In genomic region chr3:99882436-99883137, GRCh38 we compare ENCODE assay signal across 20 cellular contexts.
DNase-seq lines count a peak whose midpoint lies in the region; ATAC-seq and TF ChIP-seq lines count a peak whose summit lies in the region.
"Had no signal": no experiment of that assay in that cellular context is flagged by ENCODE, and none has a peak within 500 bp of the region (broad histone marks: within the 10 kb centered on the region; RNA-seq: fewer than 3 reads in every experiment).

No MANE protein-coding gene starts in this region.

- no peak overlapping the region for H3K27ac Mint-ChIP-seq in activated naive CD4-positive, alpha-beta T cell treated with anti-CD3 and anti-CD28 coated beads, Interleukin-2, amount 10 ng/mL, durations not matched to agents 7 days and 5 days

- no peak for DNase-seq in SK-N-SH
- peak; percentile 21 to 75 for DNase-seq in erythroblast (lab: John Stamatoyannopoulos, UW)
- no peak for DNase-seq in activated CD4-positive, CD25-positive, alpha-beta regulatory T cell treated with anti-CD3 and anti-CD28 coated beads, Interleukin-2, amount 50 U/mL, for 72 hours
- DNase-seq in activated naive CD4-positive, alpha-beta T cell treated with anti-CD3 and anti-CD28 coated beads, Interleukin-2, amount 10 ng/mL, durations not matched to agents 7 days and 5 days = no peak
- DNase-seq: CD4-positive, CD25-positive, alpha-beta regulatory T cell; COR-L47; DMS79; GM23248; IMR-90; NCI-H1105 treated with DMSO at 0.1 percent for 48 hours; NCI-H2029 treated with DMSO at 0.1 percent for 48 hours; NCI-H2171 treated with DMSO at 0.1 percent for 48 hours; NCI-H524 treated with DMSO at 0.1 percent for 48 hours; NCI-H82 had no signal

- ATAC-seq in GM19023 (IDR thresholded peaks at IDR 0.05; ENCODE audit: unreplicated experiment) (no peak), HG02610 (IDR thresholded peaks at IDR 0.05; ENCODE audit: unreplicated experiment) (no peak)
- ATAC-seq: Panc1 had no signal

- H3K4me1 Mint-ChIP-seq in activated naive CD4-positive, alpha-beta T cell treated with anti-CD3 and anti-CD28 coated beads, Interleukin-2, amount 10 ng/mL, durations not matched to agents 7 days and 5 days = peaks cover 23% of the 10 kb centered on the region

- no peaks in the 10 kb centered on the region for H4K20me1 ChIP-seq in SK-N-SH (ENCODE audit: insufficient read depth)

- no peaks in the 10 kb centered on the region for H3K27me3 Mint-ChIP-seq in activated naive CD4-positive, alpha-beta T cell treated with anti-CD3 and anti-CD28 coated beads, Interleukin-2, amount 10 ng/mL, durations not matched to agents 7 days and 5 days
- H3K27me3 Mint-ChIP-seq: CD4-positive, CD25-positive, alpha-beta regulatory T cell had no signal

- CTCF ChIA-PET in HEK293 (lab: Yijun Ruan, JAX) (interaction anchor here (0.9 kb wide), 1 partner anchor 11 kb away, joined by 3 read pairs; no protein-coding TSS in a partner anchor), SK-N-SH (lab: Yijun Ruan, JAX) (interaction anchor here (1.4 kb wide), 1 partner anchor 186 kb away, joined by 3 read pairs; no protein-coding TSS in a partner anchor)
- CTCF ChIA-PET in activated naive CD4-positive, alpha-beta T cell treated with anti-CD3 and anti-CD28 coated beads, Interleukin-2, amount 10 ng/mL, durations not matched to agents 7 days and 5 days (lab: Charles Lee) = no interaction called here

- no peaks in the 10 kb centered on the region for H3K9me2 ChIP-seq in SK-N-SH

- no peak overlapping the region for H3K4me2 ChIP-seq in SK-N-SH

- H2AFZ ChIP-seq in SK-N-SH (ENCODE audit: low read depth) = no peak overlapping the region
- H2AFZ ChIP-seq: GM23248 had no signal

- H3K4me3 Mint-ChIP-seq in activated naive CD4-positive, alpha-beta T cell treated with anti-CD3 and anti-CD28 coated beads, Interleukin-2, amount 10 ng/mL, durations not matched to agents 7 days and 5 days = no peak overlapping the region
- H3K4me3 Mint-ChIP-seq: CD4-positive, CD25-positive, alpha-beta regulatory T cell had no signal

- H3F3A ChIP-seq in SK-N-SH (replicated peaks; ENCODE audit: insufficient read depth) = peaks cover 2% of the 10 kb centered on the region

- H3K27ac ChIP-seq in HEK293 (ENCODE audit: extremely low read depth, low read depth, low read length) (no peak overlapping the region), SK-N-SH (ENCODE audit: low read depth in 2 of 2, low read length in 1 of 2) (no peak overlapping the region), rectal smooth muscle tissue (ENCODE audit: low read depth, low read length) (peak overlapping the region; percentile 6)
- H3K27ac ChIP-seq: GM23248 had no signal

- TF ChIP-seq RAD21 in SK-N-SH (IDR thresholded peaks at IDR 0.05; ENCODE audit: low read length) = no peak

- H3K9me3 ChIP-seq in HEK293 (ENCODE audit: control insufficient read depth, insufficient read depth, low read depth, low read length) (no peaks in the 10 kb centered on the region), SK-N-SH (no peaks in the 10 kb centered on the region)
- H3K9me3 ChIP-seq: HAP-1 had no signal

- TF ChIP-seq CTCF in HEK293 (tag by site-specific recombination; IDR thresholded peaks at IDR 0.05) = no peak
- no peak for TF ChIP-seq CTCF in SK-N-SH (IDR thresholded peaks at IDR 0.05)

- H3K9ac ChIP-seq in SK-N-SH (no peak overlapping the region), rectal smooth muscle tissue (ENCODE audit: low read length) (no peak overlapping the region)
- H3K9ac ChIP-seq: GM23248 had no signal

- H3K36me3 ChIP-seq in HEK293 (ENCODE audit: control insufficient read depth in 2 of 2, insufficient read depth in 1 of 2, low read length in 2 of 2) (no peaks in the 10 kb centered on the region), SK-N-SH (replicated peaks in 1 of 2; ENCODE audit: control insufficient read depth in 1 of 2, insufficient read depth in 2 of 2, low read length in 1 of 2) (no peaks in the 10 kb centered on the region), rectal smooth muscle tissue (ENCODE audit: control insufficient read depth, insufficient read depth, low read length) (no peaks in the 10 kb centered on the region)
- H3K36me3 ChIP-seq: HAP-1 had no signal

- TF ChIP-seq POLR2A in erythroblast (IDR thresholded peaks at IDR 0.05; ENCODE audit: low read length) = no peak

- TF ChIP-seq EP300 in SK-N-SH (IDR thresholded peaks at IDR 0.05; ENCODE audit: borderline replicate concordance in 1 of 2, low read depth in 1 of 2, low read length in 1 of 2) = no peak; a peak in 1 of 4 replicates

- no peaks in the 10 kb centered on the region for H3K79me2 ChIP-seq in SK-N-SH (ENCODE audit: insufficient read depth)

- peaks cover 2% of the 10 kb centered on the region for H3K9me3 Mint-ChIP-seq in activated naive CD4-positive, alpha-beta T cell treated with anti-CD3 and anti-CD28 coated beads, Interleukin-2, amount 10 ng/mL, durations not matched to agents 7 days and 5 days

- WGBS in SK-N-SH (ENCODE audit: low lambda C conversion rate) = 89% methylated on average over 1 of the region's 1 CpG

- H3K4me3 ChIP-seq in HEK293 (ENCODE audit: low read depth, low read length) (no peak overlapping the region), SK-N-SH (ENCODE audit: low read depth in 2 of 2, low read length in 1 of 2) (no peak overlapping the region), rectal smooth muscle tissue (ENCODE audit: low read length) (no peak overlapping the region)
- H3K4me3 ChIP-seq: GM23248, HAP-1 had no signal

- peaks cover 7% of the 10 kb centered on the region for H3K36me3 Mint-ChIP-seq in activated naive CD4-positive, alpha-beta T cell treated with anti-CD3 and anti-CD28 coated beads, Interleukin-2, amount 10 ng/mL, durations not matched to agents 7 days and 5 days
- H3K36me3 Mint-ChIP-seq: CD4-positive, CD25-positive, alpha-beta regulatory T cell had no signal

- POLR2A ChIA-PET in HEK293 (lab: Yijun Ruan, JAX) = no interaction called here
- POLR2A ChIA-PET in SK-N-SH (lab: Yijun Ruan, JAX) = no interaction called here

- H3K27me3 ChIP-seq in SK-N-SH (ENCODE audit: insufficient read depth) = no peaks in the 10 kb centered on the region
- H3K27me3 ChIP-seq in rectal smooth muscle tissue (ENCODE audit: control insufficient read depth, insufficient read depth, low read length) = no peaks in the 10 kb centered on the region

- no peaks in the 10 kb centered on the region for H3K4me1 ChIP-seq in HEK293 (ENCODE audit: control insufficient read depth, insufficient read depth, low read length)
- no peaks in the 10 kb centered on the region; a peak in 2 of 4 replicates for H3K4me1 ChIP-seq in SK-N-SH (ENCODE audit: control insufficient read depth in 1 of 2, insufficient read depth in 2 of 2, low read depth in 1 of 2, low read length in 1 of 2)
- peaks cover 7% of the 10 kb centered on the region for H3K4me1 ChIP-seq in rectal smooth muscle tissue (ENCODE audit: control insufficient read depth, insufficient read depth, low read length)
- H3K4me1 ChIP-seq: HAP-1 had no signal

TF ChIP-seq in HEK293, 187 proteins besides CTCF, POLR2A, EP300 and RAD21:
- peak; percentile 83 for TF ChIP-seq ZNF768 (tag by site-specific recombination; IDR thresholded peaks at IDR 0.05)
- no peak for TF ChIP-seq TRIM28 (IDR thresholded peaks at IDR 0.05; ENCODE audit: borderline replicate concordance, low read length)

TF ChIP-seq in SK-N-SH, 30 proteins besides CTCF, POLR2A, EP300 and RAD21:
- TF ChIP-seq NRF1 (IDR thresholded peaks at IDR 0.05; ENCODE audit: low read depth, low read length) = no peak
- no peak for TF ChIP-seq JUND (IDR thresholded peaks at IDR 0.05)
- TF ChIP-seq EZH2phosphoT487 (IDR thresholded peaks at IDR 0.05; ENCODE audit: borderline replicate concordance, low read depth) = no peak
- peak; percentile 16; the same call in 1 of the 2 replicates for TF ChIP-seq NFIC (IDR thresholded peaks at IDR 0.05; ENCODE audit: borderline replicate concordance)
- TF ChIP-seq GATA2 (CRISPR knock-in tag; IDR thresholded peaks at IDR 0.05) = peak; percentile 40

Comparison
In these comparisons a context has a peak if more than half of its experiments do, and no peak if none do; other contexts are left out.
1. DNase-seq: peak in erythroblast (2 of 2); none in SK-N-SH (single experiment), activated CD4-positive, CD25-positive, alpha-beta regulatory T cell treated with anti-CD3 and anti-CD28 coated beads, Interleukin-2, amount 50 U/mL, for 72 hours (single experiment) and activated naive CD4-positive, alpha-beta T cell treated with anti-CD3 and anti-CD28 coated beads, Interleukin-2, amount 10 ng/mL, durations not matched to agents 7 days and 5 days (single experiment).